Comparison of ENCODE assay signal across 15 cellular contexts in the genomic region with DNA sequence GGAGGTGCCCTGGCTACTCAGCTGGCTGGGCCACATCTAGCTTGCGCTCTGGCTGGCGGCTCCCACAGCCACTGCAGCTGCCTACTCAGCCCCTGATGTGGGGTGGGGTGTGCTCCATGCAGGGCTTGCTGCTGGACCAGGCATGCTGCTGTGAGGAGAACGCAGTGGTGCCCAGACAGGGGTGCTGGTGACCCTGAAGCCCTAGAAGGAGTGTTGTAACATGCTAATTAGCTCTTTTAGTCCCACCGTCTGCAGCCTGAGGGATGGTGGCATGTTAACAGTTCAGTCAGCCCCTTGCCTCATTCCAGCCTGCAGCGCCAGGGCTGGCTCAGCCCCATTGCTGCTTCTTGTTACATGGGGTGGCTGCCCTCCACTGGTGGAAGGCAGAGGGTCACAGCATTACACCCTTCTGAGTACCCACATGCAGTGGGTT.
DNase-seq lines count a peak whose midpoint lies in the region; ATAC-seq and TF ChIP-seq lines count a peak whose summit lies in the region.
"Had no signal": no experiment of that assay in that cellular context is flagged by ENCODE, and none has a peak within 500 bp of the region (broad histone marks: within the 10 kb centered on the region; RNA-seq: fewer than 3 reads in every experiment).

No MANE protein-coding gene starts in this region.

- ATAC-seq in stimulated activated effector memory CD8-positive, alpha-beta T cell treated with anti-CD3 and anti-CD28 coated beads, Interleukin-12 subunit alpha, Interleukin-12 subunit beta, amount 100 ng/mL, for 72 hours = peak; percentile 40
- no peak for ATAC-seq in gastrocnemius medialis
- no peak for ATAC-seq in GM21423 (IDR thresholded peaks at IDR 0.05; ENCODE audit: unreplicated experiment)
- ATAC-seq: effector memory CD8-positive, alpha-beta T cell; Panc1 had no signal

- DNase-seq in NCI-H748 (lab: John Stamatoyannopoulos, UW; ENCODE audit: unreplicated experiment) = peak; percentile 56
- DNase-seq in NCI-H748 treated with DMSO at 0.1 percent for 48 hours (lab: John Stamatoyannopoulos, UW) = no peak
- DNase-seq in NCI-H526 treated with DMSO at 0.1 percent for 48 hours (lab: John Stamatoyannopoulos, UW) = peak; percentile 24
- DNase-seq in fibroblast of peridontal ligament (ENCODE audit: extremely low read depth) = peak; percentile 26
- no peak for DNase-seq in stimulated activated effector memory CD8-positive, alpha-beta T cell treated with anti-CD3 and anti-CD28 coated beads, Interleukin-12 subunit alpha, Interleukin-12 subunit beta, amount 100 ng/mL, for 72 hours (ENCODE audit: low spot score in 2 of 2)
- DNase-seq in gastrocnemius medialis = no peak
- DNase-seq in germinal center (ENCODE audit: low spot score) = no peak
- DNase-seq: effector memory CD8-positive, alpha-beta T cell; midbrain; NCI-H1436 treated with DMSO at 0.1 percent for 48 hours; tibial artery had no signal

- H3K4me3 ChIP-seq in gastrocnemius medialis = no peak overlapping the region
- H3K4me3 ChIP-seq: ascending aorta, right lobe of liver, tibial artery had no signal

- in situ Hi-C loops in gastrocnemius medialis (cut with MboI; ENCODE audit: low sequenced_read_pairs in 4 of 4) = no loop called here

- no peaks in the 10 kb centered on the region for H3K4me1 Mint-ChIP-seq in stimulated activated effector memory CD8-positive, alpha-beta T cell treated with anti-CD3 and anti-CD28 coated beads, Interleukin-12 subunit alpha, Interleukin-12 subunit beta, amount 100 ng/mL, for 72 hours

- peaks cover 0 to 3% (median 0%) of the 10 kb centered on the region in 3 donors for H3K9me3 ChIP-seq in gastrocnemius medialis
- H3K9me3 ChIP-seq: ascending aorta, right lobe of liver, tibial artery had no signal

- no peaks in the 10 kb centered on the region for H3K36me3 ChIP-seq in gastrocnemius medialis
- H3K36me3 ChIP-seq: ascending aorta, right lobe of liver, tibial artery had no signal

- H3K9me3 Mint-ChIP-seq in stimulated activated effector memory CD8-positive, alpha-beta T cell treated with anti-CD3 and anti-CD28 coated beads, Interleukin-12 subunit alpha, Interleukin-12 subunit beta, amount 100 ng/mL, for 72 hours = peaks cover 15% of the 10 kb centered on the region

- H3K27me3 ChIP-seq in gastrocnemius medialis = no peaks in the 10 kb centered on the region
- H3K27me3 ChIP-seq: ascending aorta, right lobe of liver, tibial artery had no signal

- no peaks in the 10 kb centered on the region for H3K4me1 ChIP-seq in gastrocnemius medialis
- H3K4me1 ChIP-seq: ascending aorta, right lobe of liver, tibial artery had no signal

- TF ChIP-seq CTCF in gastrocnemius medialis (IDR thresholded peaks at IDR 0.05 in 4 of 5, conservative IDR thresholded peaks at IDR 0.05 in 1 of 5) = no peak

- no peak overlapping the region for H3K27ac ChIP-seq in gastrocnemius medialis
- H3K27ac ChIP-seq: ascending aorta, right lobe of liver, tibial artery had no signal

- no peaks in the 10 kb centered on the region for H3K36me3 Mint-ChIP-seq in stimulated activated effector memory CD8-positive, alpha-beta T cell treated with anti-CD3 and anti-CD28 coated beads, Interleukin-12 subunit alpha, Interleukin-12 subunit beta, amount 100 ng/mL, for 72 hours

- no peak overlapping the region for H3K4me3 Mint-ChIP-seq in stimulated activated effector memory CD8-positive, alpha-beta T cell treated with anti-CD3 and anti-CD28 coated beads, Interleukin-12 subunit alpha, Interleukin-12 subunit beta, amount 100 ng/mL, for 72 hours
- H3K4me3 Mint-ChIP-seq: effector memory CD8-positive, alpha-beta T cell had no signal

- intact Hi-C loops in gastrocnemius medialis (cut with DNase I; ENCODE audit: low total_unique reads) = loop anchor here (5.0 kb wide), 1 partner anchor 562 kb away; no protein-coding TSS in a partner anchor

- no peak for TF ChIP-seq POLR2A in gastrocnemius medialis (IDR thresholded peaks at IDR 0.05)

- H3K27ac Mint-ChIP-seq in stimulated activated effector memory CD8-positive, alpha-beta T cell treated with anti-CD3 and anti-CD28 coated beads, Interleukin-12 subunit alpha, Interleukin-12 subunit beta, amount 100 ng/mL, for 72 hours = no peak overlapping the region
- H3K27ac Mint-ChIP-seq: effector memory CD8-positive, alpha-beta T cell had no signal

Comparison
In these comparisons a context has a peak if more than half of its experiments do, and no peak if none do; other contexts are left out.
1. DNase-seq: peak in NCI-H748 (single experiment), NCI-H526 treated with DMSO at 0.1 percent for 48 hours (single experiment) and fibroblast of peridontal ligament (single experiment); none in NCI-H748 treated with DMSO at 0.1 percent for 48 hours (single experiment), stimulated activated effector memory CD8-positive, alpha-beta T cell treated with anti-CD3 and anti-CD28 coated beads, Interleukin-12 subunit alpha, Interleukin-12 subunit beta, amount 100 ng/mL, for 72 hours (0 of 2), gastrocnemius medialis (0 of 2) and germinal center (single experiment).